In the genomic region with DNA sequence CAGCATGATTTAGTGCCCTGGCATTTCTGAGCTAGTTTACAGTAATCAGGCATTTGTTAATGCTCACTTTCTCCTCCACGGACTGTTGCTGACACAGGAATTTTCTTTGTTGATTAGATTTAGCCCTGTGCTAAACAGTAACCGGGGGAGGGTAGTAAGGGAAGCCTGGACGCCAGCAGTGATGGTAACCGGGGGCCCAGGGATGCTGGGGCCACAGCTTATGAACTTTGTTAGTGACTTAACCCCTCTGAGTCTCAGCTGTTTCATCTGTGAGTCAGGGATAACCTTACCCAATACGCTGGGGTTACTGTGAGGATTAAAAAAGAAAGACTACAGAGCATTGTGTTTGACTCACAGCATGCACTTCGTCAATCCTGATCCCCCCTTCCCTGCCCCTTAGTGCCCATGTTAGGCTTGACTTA, we compare ENCODE assay signal across 11 cellular contexts. TPM values are rescaled to one million over a fixed set of nuclear protein-coding genes. Genes with fewer than 3 reads are reported as not detected.
DNase-seq lines count a peak whose midpoint lies in the region; ATAC-seq and TF ChIP-seq lines count a peak whose summit lies in the region.
"Had no signal": no experiment of that assay in that cellular context is flagged by ENCODE, and none has a peak within 500 bp of the region (broad histone marks: within the 10 kb centered on the region; RNA-seq: fewer than 3 reads in every experiment).

No MANE protein-coding gene starts in this region.

- no peaks in the 10 kb centered on the region for H3K36me3 ChIP-seq in A673 (ENCODE audit: insufficient read depth, low read length, poor library complexity, severe bottlenecking)
- H3K36me3 ChIP-seq in mesodermal cell (ENCODE audit: control insufficient read depth, insufficient read depth, low read length) = no peaks in the 10 kb centered on the region
- H3K36me3 ChIP-seq: neutrophil had no signal

- intact Hi-C loops in A673 (cut with micrococcal nuclease; ENCODE audit: unreplicated experiment) = no loop called here

- DNase-seq in A673 (ENCODE audit: low spot score) = peak; percentile 27
- peak; percentile 54 for DNase-seq in M059J (ENCODE audit: low read depth)
- DNase-seq in ecto neural progenitor cell (ENCODE audit: low spot score) = peak; percentile 38
- no peak for DNase-seq in RPMI8226
- no peak for DNase-seq in GF-D8 (lab: John Stamatoyannopoulos, UW)
- DNase-seq: activated T-cell treated with anti-CD3 and anti-CD28 coated beads, Interleukin-2, amount 50 U/mL, for 24 hours; NCI-H1436 had no signal

- ATAC-seq in HG03469 (IDR thresholded peaks at IDR 0.05; ENCODE audit: unreplicated experiment) (no peak), GM18868 (IDR thresholded peaks at IDR 0.05; ENCODE audit: unreplicated experiment) (no peak)

- CTCF ChIA-PET in A673 (lab: Charles Lee) = interaction anchor here (0.6 kb wide), 1 partner anchor 25 kb away, joined by 3 read pairs; no protein-coding TSS in a partner anchor

- no peak overlapping the region for H3K4me3 ChIP-seq in A673 (ENCODE audit: low read depth, low read length, poor library complexity, severe bottlenecking)
- H3K4me3 ChIP-seq in mesodermal cell (ENCODE audit: extremely low read depth, insufficient read depth, low read length, poor library complexity, severe bottlenecking) = no peak overlapping the region

- no peak overlapping the region for H3K27ac ChIP-seq in A673 (ENCODE audit: low read depth, low read length, poor library complexity, severe bottlenecking)
- peak overlapping the region; percentile 59 for H3K27ac ChIP-seq in mesodermal cell (ENCODE audit: low read depth, low read length, severe bottlenecking)
- H3K27ac ChIP-seq: neutrophil had no signal

- TF ChIP-seq CTCF in A673 (conservative IDR thresholded peaks at IDR 0.05; ENCODE audit: low read depth, low read length) = no peak

- H3K4me1 ChIP-seq in A673 (ENCODE audit: insufficient read depth, low read length, poor library complexity, severe bottlenecking) = peaks cover 28% of the 10 kb centered on the region
- H3K4me1 ChIP-seq in mesodermal cell (ENCODE audit: control insufficient read depth, insufficient read depth, low read length, poor library complexity, severe bottlenecking) = peaks cover 37% of the 10 kb centered on the region

- BruUV-seq in A673 (replicated peaks; lab: Mats Ljungman, UMichigan) = no TSS peak

- POLR2A ChIA-PET in A673 (lab: Charles Lee; ENCODE audit: low non-redundant PET) = no interaction called here

- H3K27me3 ChIP-seq in A673 (replicated peaks; ENCODE audit: insufficient read depth, low read depth, low read length, poor library complexity) = no peaks in the 10 kb centered on the region

- H3K9me3 ChIP-seq in A673 (ENCODE audit: low read depth, low read length, poor library complexity, severe bottlenecking) = no peaks in the 10 kb centered on the region
- no peaks in the 10 kb centered on the region for H3K9me3 ChIP-seq in mesodermal cell (ENCODE audit: control insufficient read depth, low read length)
- H3K9me3 ChIP-seq: neutrophil had no signal

- 68 to 83% methylated on average over 5 of the region's 6 CpGs for WGBS in mesodermal cell (ENCODE audit: insufficient coverage in 2 of 2), 2 experiments

RNA-seq across cellular contexts. Expression of a gene that starts 33.5 kb away (rescaled TPM):
- 11.0 and 12.2 TPM in 2 replicates for total RNA-seq in A673 (2021)
- 0.67 and 0.71 TPM in 2 replicates for total RNA-seq in M059J (2014; rRNA removed; shearing (Covaris generic))
- polyA plus RNA-seq in mesodermal cell (2013, experiment 1 of 2) = 7.4 TPM
- polyA plus RNA-seq in mesodermal cell (2013, experiment 2 of 2) = 7.0 TPM

Comparison
In these comparisons a context has a peak if more than half of its experiments do, and no peak if none do; other contexts are left out.
1. DNase-seq: peak in A673 (single experiment), M059J (single experiment) and ecto neural progenitor cell (single experiment); none in RPMI8226 (single experiment) and GF-D8 (single experiment).